14 cellular contexts compared by ENCODE assay signal in genomic region chr2:215698566-215698965, GRCh38.
DNase-seq lines count a peak whose midpoint lies in the region; ATAC-seq and TF ChIP-seq lines count a peak whose summit lies in the region.
"Had no signal": no experiment of that assay in that cellular context is flagged by ENCODE, and none has a peak within 500 bp of the region (broad histone marks: within the 10 kb centered on the region; RNA-seq: fewer than 3 reads in every experiment).

No MANE protein-coding gene starts in this region.

- TF ChIP-seq CTCF in heart right ventricle (IDR thresholded peaks at IDR 0.05), result no peak
- TF ChIP-seq CTCF in colonic mucosa (IDR thresholded peaks at IDR 0.05), result no peak

- H3K27ac ChIP-seq in heart right ventricle (no peak overlapping the region), colonic mucosa (no peak overlapping the region)

- intact Hi-C loops in heart right ventricle (cut with DNase I) (no loop called here), colonic mucosa (cut with DNase I) (no loop called here)

- peak; percentile 99 for DNase-seq in ACHN
- DNase-seq in HK-2 (ENCODE audit: unreplicated experiment), result peak; percentile 77
- DNase-seq in amniotic stem cell (lab: John Stamatoyannopoulos, UW), result peak; percentile 90
- DNase-seq in glomerular visceral epithelial cell (ENCODE audit: extremely low spot score), result peak; percentile 99
- DNase-seq in heart right ventricle, result no peak
- no peak for DNase-seq in colonic mucosa
- DNase-seq: activated CD4-positive, alpha-beta T cell treated with anti-CD3 and anti-CD28 coated beads for 36 hours; glutamatergic neuron; NCI-H69; stimulated activated CD4-positive, alpha-beta T cell treated with anti-CD3 and anti-CD28 coated beads, Interleukin-4, amount 100 ng/mL, for 24 hours; stimulated activated naive CD8-positive, alpha-beta T cell treated with anti-CD3 and anti-CD28 coated beads, Interleukin-15, amount 100 ng/mL, for 72 hours had no signal

- ATAC-seq in heart right ventricle (no peak), GM18517 (IDR thresholded peaks at IDR 0.05; ENCODE audit: unreplicated experiment) (no peak), HG02763 (IDR thresholded peaks at IDR 0.05; ENCODE audit: unreplicated experiment) (no peak)
- ATAC-seq: activated CD4-positive, alpha-beta T cell treated with anti-CD3 and anti-CD28 coated beads for 36 hours; GM23338; stimulated activated naive CD8-positive, alpha-beta T cell treated with anti-CD3 and anti-CD28 coated beads, Interleukin-15, amount 100 ng/mL, for 72 hours had no signal

- H3K36me3 ChIP-seq in heart right ventricle, result no peaks in the 10 kb centered on the region
- no peaks in the 10 kb centered on the region for H3K36me3 ChIP-seq in colonic mucosa

- 80 to 84% methylated on average over 2 of the region's 2 CpGs for WGBS in heart right ventricle, 2 donors

- no peaks in the 10 kb centered on the region for H3K27me3 ChIP-seq in heart right ventricle
- no peaks in the 10 kb centered on the region for H3K27me3 ChIP-seq in colonic mucosa

- H3K4me1 ChIP-seq in heart right ventricle, result peaks cover 0 to 49% (median 0%) of the 10 kb centered on the region in 9 donors
- H3K4me1 ChIP-seq in colonic mucosa, result no peaks in the 10 kb centered on the region

- peaks cover 0 to 18% (median 0%) of the 10 kb centered on the region in 11 donors for H3K9me3 ChIP-seq in heart right ventricle
- H3K9me3 ChIP-seq in colonic mucosa, result no peaks in the 10 kb centered on the region

- no peak overlapping the region for H3K4me3 ChIP-seq in heart right ventricle
- no peak overlapping the region for H3K4me3 ChIP-seq in colonic mucosa
- H3K4me3 ChIP-seq: GM23338 had no signal

- in situ Hi-C loops in ACHN (cut with HindIII; ENCODE audit: low pct_ligation_motif_present, low pct_unique_long_range_greater_than_20kb, low sequenced_read_pairs), result no loop called here

- H3K9ac ChIP-seq in colonic mucosa (ENCODE audit: low read depth in 2 of 2, low read length in 2 of 2), result no peak overlapping the region

Comparison
In these comparisons a context has a peak if more than half of its experiments do, and no peak if none do; other contexts are left out.
1. DNase-seq: peak in ACHN (single experiment), HK-2 (single experiment), amniotic stem cell (single experiment) and glomerular visceral epithelial cell (single experiment); none in heart right ventricle (0 of 2) and colonic mucosa (single experiment).